In the genomic region with DNA sequence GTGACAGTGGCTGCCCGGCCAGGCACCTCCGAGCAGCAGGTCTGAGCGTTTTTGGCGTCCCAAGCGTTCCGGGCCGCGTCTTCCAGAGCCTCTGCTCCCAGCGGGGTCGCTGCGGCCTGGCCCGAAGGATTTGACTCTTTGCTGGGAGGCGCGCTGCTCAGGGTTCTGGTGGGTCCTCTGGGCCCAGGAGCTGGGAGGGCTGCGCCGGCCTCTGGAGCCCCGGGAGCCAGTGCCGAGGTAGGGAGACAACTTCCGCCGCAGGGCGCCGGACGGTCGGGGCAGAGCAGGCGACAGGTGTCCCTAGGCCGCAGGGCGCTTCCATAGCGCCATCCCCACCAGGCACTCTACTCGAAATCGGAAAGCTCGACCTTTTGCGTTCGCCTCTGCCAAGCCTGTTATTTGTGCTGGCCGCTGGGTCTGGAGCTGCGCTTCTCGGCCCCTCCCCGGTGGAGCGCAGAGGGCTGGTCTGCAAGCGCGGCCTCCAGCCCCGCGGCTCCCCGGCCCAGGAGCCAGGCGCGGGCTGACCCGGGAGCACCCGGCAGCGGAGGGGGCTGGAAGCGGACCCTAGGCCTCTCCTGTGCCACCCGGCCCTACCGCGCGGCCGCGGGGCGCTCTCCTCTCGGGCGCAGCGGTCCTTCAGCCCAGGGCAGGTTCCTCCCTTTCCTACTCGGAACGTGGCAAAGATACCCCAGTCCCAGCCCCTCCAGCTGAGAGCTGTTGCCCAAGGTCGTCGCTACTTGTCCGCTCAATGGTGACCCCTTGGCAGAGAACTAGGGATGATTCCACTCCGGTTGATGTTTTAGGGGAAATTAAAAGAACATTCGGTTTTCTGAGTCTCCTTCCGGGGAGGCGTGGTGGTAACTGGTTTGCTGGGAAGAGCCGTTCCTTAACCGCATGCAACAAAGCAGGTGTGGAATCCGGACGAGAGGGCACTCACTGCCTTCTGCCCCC, we compare ENCODE assay signal across 1 cellular context.
TF ChIP-seq lines count a peak whose summit lies in the region.

No MANE protein-coding gene starts in this region.

TF ChIP-seq in HepG2, 621 proteins besides CTCF, POLR2A, EP300 and RAD21 (continued from another document and continues in another):
- TF ChIP-seq ELF4 (CRISPR knock-in tag; IDR thresholded peaks at IDR 0.05; ENCODE audit: borderline replicate concordance) (no peak), UBTF (CRISPR knock-in tag; IDR thresholded peaks at IDR 0.05) (peak; percentile 94), ISX (CRISPR knock-in tag; conservative IDR thresholded peaks at IDR 0.05) (no peak), PHF21A (CRISPR knock-in tag; IDR thresholded peaks at IDR 0.05) (no peak), ZNF143 (CRISPR knock-in tag; IDR thresholded peaks at IDR 0.05) (no peak), ZNF773 (CRISPR knock-in tag; IDR thresholded peaks at IDR 0.05; ENCODE audit: borderline replicate concordance) (no peak), XBP1 (CRISPR knock-in tag; IDR thresholded peaks at IDR 0.05) (no peak), SP1 (IDR thresholded peaks at IDR 0.05) (no peak), SP1 (CRISPR knock-in tag; IDR thresholded peaks at IDR 0.05) (no peak), MYC (CRISPR knock-in tag; IDR thresholded peaks at IDR 0.05; ENCODE audit: borderline replicate concordance) (0 out of 2 replicates have a peak, but pooled peaks have one; percentile 32), JUN (CRISPR knock-in tag; IDR thresholded peaks at IDR 0.05) (no peak), NFIC (IDR thresholded peaks at IDR 0.05; ENCODE audit: low read length) (no peak), POLR2AphosphoS5 (IDR thresholded peaks at IDR 0.05; ENCODE audit: low read depth, low read length) (no peak), ISL2 (CRISPR knock-in tag; IDR thresholded peaks at IDR 0.05) (no peak), AHR (CRISPR knock-in tag; IDR thresholded peaks at IDR 0.05) (no peak), ARID4A (CRISPR knock-in tag; IDR thresholded peaks at IDR 0.05; ENCODE audit: borderline replicate concordance) (peak; percentile 31; the same call in 1 of the 2 replicates), HOXA5 (CRISPR knock-in tag; IDR thresholded peaks at IDR 0.05) (0 out of 2 replicates have a peak, but pooled peaks have one; percentile 28), ZNF572 (CRISPR knock-in tag; IDR thresholded peaks at IDR 0.05) (no peak), YEATS4 (CRISPR knock-in tag; IDR thresholded peaks at IDR 0.05; ENCODE audit: borderline replicate concordance) (0 out of 2 replicates have a peak, but pooled peaks have one; percentile 29), ZNF788 (CRISPR knock-in tag; IDR thresholded peaks at IDR 0.05; ENCODE audit: borderline replicate concordance) (0 out of 2 replicates have a peak, but pooled peaks have one; percentile 14), KLF9 (CRISPR knock-in tag; IDR thresholded peaks at IDR 0.05; ENCODE audit: low read depth) (no peak), ZBTB34 (CRISPR knock-in tag; IDR thresholded peaks at IDR 0.05) (no peak), RNF2 (conservative IDR thresholded peaks at IDR 0.05; ENCODE audit: low read depth) (no peak), TGIF2 (CRISPR knock-in tag; IDR thresholded peaks at IDR 0.05) (no peak), TCF12 (IDR thresholded peaks at IDR 0.05) (no peak), TCF12 (CRISPR knock-in tag; IDR thresholded peaks at IDR 0.05) (no peak), TMF1 (CRISPR knock-in tag; IDR thresholded peaks at IDR 0.05; ENCODE audit: low read depth) (no peak), ZNF431 (CRISPR knock-in tag; IDR thresholded peaks at IDR 0.05; ENCODE audit: borderline replicate concordance, low read depth) (no peak), SAFB2 (CRISPR knock-in tag; IDR thresholded peaks at IDR 0.05; ENCODE audit: borderline replicate concordance, low read depth) (no peak), ZNF230 (CRISPR knock-in tag; IDR thresholded peaks at IDR 0.05) (no peak), TCF7L2 (IDR thresholded peaks at IDR 0.05; ENCODE audit: low read depth, low read length) (no peak), POLR2G (IDR thresholded peaks at IDR 0.05; ENCODE audit: low read depth, low read length) (no peak), JUNB (CRISPR knock-in tag; IDR thresholded peaks at IDR 0.05; ENCODE audit: borderline replicate concordance) (no peak), ARNT2 (CRISPR knock-in tag; IDR thresholded peaks at IDR 0.05; ENCODE audit: low read depth) (no peak), ZNF550 (CRISPR knock-in tag; IDR thresholded peaks at IDR 0.05; ENCODE audit: borderline replicate concordance) (no peak), TAF15 (IDR thresholded peaks at IDR 0.05; ENCODE audit: low read depth, low read length, poor library complexity, severe bottlenecking) (no peak), AKAP8 (CRISPR knock-in tag; IDR thresholded peaks at IDR 0.05) (no peak), FOXP1 (IDR thresholded peaks at IDR 0.05) (no peak), FOXP1 (CRISPR knock-in tag; IDR thresholded peaks at IDR 0.05) (no peak), ZNF777 (CRISPR knock-in tag; IDR thresholded peaks at IDR 0.05) (peak; percentile 62; the same call in 1 of the 2 replicates)
- TF ChIP-seq, protein P1, sequence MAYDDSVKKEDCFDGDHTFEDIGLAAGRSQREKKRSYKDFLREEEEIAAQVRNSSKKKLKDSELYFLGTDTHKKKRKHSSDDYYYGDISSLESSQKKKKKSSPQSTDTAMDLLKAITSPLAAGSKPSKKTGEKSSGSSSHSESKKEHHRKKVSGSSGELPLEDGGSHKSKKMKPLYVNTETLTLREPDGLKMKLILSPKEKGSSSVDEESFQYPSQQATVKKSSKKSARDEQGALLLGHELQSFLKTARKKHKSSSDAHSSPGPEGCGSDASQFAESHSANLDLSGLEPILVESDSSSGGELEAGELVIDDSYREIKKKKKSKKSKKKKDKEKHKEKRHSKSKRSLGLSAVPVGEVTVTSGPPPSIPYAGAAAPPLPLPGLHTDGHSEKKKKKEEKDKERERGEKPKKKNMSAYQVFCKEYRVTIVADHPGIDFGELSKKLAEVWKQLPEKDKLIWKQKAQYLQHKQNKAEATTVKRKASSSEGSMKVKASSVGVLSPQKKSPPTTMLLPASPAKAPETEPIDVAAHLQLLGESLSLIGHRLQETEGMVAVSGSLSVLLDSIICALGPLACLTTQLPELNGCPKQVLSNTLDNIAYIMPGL (CRISPR knock-in tag; IDR thresholded peaks at IDR 0.05; ENCODE audit: borderline replicate concordance in 1 of 2, low read depth in 1 of 2) = peak in 1 of 2 experiments; percentile 31; a peak in 1 of 4 replicates
- TF ChIP-seq, protein P2, sequence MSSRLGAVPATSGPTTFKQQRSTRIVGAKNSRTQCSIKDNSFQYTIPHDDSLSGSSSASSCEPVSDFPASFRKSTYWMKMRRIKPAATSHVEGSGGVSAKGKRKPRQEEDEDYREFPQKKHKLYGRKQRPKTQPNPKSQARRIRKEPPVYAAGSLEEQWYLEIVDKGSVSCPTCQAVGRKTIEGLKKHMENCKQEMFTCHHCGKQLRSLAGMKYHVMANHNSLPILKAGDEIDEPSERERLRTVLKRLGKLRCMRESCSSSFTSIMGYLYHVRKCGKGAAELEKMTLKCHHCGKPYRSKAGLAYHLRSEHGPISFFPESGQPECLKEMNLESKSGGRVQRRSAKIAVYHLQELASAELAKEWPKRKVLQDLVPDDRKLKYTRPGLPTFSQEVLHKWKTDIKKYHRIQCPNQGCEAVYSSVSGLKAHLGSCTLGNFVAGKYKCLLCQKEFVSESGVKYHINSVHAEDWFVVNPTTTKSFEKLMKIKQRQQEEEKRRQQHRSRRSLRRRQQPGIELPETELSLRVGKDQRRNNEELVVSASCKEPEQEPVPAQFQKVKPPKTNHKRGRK (CRISPR knock-in tag; IDR thresholded peaks at IDR 0.05) = no peak
- TF ChIP-seq, protein P3, sequence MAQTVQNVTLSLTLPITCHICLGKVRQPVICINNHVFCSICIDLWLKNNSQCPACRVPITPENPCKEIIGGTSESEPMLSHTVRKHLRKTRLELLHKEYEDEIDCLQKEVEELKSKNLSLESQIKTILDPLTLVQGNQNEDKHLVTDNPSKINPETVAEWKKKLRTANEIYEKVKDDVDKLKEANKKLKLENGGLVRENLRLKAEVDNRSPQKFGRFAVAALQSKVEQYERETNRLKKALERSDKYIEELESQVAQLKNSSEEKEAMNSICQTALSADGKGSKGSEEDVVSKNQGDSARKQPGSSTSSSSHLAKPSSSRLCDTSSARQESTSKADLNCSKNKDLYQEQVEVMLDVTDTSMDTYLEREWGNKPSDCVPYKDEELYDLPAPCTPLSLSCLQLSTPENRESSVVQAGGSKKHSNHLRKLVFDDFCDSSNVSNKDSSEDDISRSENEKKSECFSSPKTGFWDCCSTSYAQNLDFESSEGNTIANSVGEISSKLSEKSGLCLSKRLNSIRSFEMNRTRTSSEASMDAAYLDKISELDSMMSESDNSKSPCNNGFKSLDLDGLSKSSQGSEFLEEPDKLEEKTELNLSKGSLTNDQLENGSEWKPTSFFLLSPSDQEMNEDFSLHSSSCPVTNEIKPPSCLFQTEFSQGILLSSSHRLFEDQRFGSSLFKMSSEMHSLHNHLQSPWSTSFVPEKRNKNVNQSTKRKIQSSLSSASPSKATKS (CRISPR knock-in tag; IDR thresholded peaks at IDR 0.05) = no peak
- TF ChIP-seq, protein P4, sequence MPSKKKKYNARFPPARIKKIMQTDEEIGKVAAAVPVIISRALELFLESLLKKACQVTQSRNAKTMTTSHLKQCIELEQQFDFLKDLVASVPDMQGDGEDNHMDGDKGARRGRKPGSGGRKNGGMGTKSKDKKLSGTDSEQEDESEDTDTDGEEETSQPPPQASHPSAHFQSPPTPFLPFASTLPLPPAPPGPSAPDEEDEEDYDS (CRISPR knock-in tag; IDR thresholded peaks at IDR 0.05) = no peak
- TF ChIP-seq, protein P5, sequence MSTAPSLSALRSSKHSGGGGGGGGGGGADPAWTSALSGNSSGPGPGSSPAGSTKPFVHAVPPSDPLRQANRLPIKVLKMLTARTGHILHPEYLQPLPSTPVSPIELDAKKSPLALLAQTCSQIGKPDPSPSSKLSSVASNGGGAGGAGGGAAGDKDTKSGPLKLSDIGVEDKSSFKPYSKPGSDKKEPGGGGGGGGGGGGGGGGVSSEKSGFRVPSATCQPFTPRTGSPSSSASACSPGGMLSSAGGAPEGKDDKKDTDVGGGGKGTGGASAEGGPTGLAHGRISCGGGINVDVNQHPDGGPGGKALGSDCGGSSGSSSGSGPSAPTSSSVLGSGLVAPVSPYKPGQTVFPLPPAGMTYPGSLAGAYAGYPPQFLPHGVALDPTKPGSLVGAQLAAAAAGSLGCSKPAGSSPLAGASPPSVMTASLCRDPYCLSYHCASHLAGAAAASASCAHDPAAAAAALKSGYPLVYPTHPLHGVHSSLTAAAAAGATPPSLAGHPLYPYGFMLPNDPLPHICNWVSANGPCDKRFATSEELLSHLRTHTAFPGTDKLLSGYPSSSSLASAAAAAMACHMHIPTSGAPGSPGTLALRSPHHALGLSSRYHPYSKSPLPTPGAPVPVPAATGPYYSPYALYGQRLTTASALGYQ (CRISPR knock-in tag; IDR thresholded peaks at IDR 0.05) = 0 out of 2 replicates have a peak, but pooled peaks have one; percentile 29
